In genomic region chr19:16830679-16831078, GRCh38 we compare ENCODE assay signal across 1 cellular context.
TF ChIP-seq lines count a peak whose summit lies in the region.

No MANE protein-coding gene starts in this region.

TF ChIP-seq in IMR-90, 13 proteins besides CTCF, POLR2A, EP300 and RAD21:
- TF ChIP-seq CEBPB (IDR thresholded peaks at IDR 0.05; ENCODE audit: low read depth, low read length) (no peak), ELK1 (IDR thresholded peaks at IDR 0.05; ENCODE audit: borderline replicate concordance, low read depth, low read length) (no peak), RCOR1 (IDR thresholded peaks at IDR 0.05; ENCODE audit: insufficient replicate concordance, low read length) (no peak), MAZ (IDR thresholded peaks at IDR 0.05; ENCODE audit: borderline replicate concordance, low read depth, low read length) (no peak), BHLHE40 (IDR thresholded peaks at IDR 0.05; ENCODE audit: low read depth, low read length) (no peak), FOS (IDR thresholded peaks at IDR 0.05; ENCODE audit: low read depth, low read length) (no peak), NFE2L2 (IDR thresholded peaks at IDR 0.05; ENCODE audit: low read depth, low read length) (no peak), CHD1 (IDR thresholded peaks at IDR 0.05; ENCODE audit: low read depth, low read length) (no peak), MAFK (IDR thresholded peaks at IDR 0.05; ENCODE audit: low read depth, low read length) (no peak), RFX5 (IDR thresholded peaks at IDR 0.05; ENCODE audit: low read depth, low read length) (no peak), SMC3 (IDR thresholded peaks at IDR 0.05; ENCODE audit: low read depth, low read length) (no peak), MXI1 (IDR thresholded peaks at IDR 0.05; ENCODE audit: borderline replicate concordance, low read depth, low read length) (no peak)
- TF ChIP-seq, protein P1, sequence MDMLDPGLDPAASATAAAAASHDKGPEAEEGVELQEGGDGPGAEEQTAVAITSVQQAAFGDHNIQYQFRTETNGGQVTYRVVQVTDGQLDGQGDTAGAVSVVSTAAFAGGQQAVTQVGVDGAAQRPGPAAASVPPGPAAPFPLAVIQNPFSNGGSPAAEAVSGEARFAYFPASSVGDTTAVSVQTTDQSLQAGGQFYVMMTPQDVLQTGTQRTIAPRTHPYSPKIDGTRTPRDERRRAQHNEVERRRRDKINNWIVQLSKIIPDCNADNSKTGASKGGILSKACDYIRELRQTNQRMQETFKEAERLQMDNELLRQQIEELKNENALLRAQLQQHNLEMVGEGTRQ (IDR thresholded peaks at IDR 0.05; ENCODE audit: low read depth, low read length): no peak
TF ChIP-seq in IMR-90: peak in this region for 0.
